In the genomic region with DNA sequence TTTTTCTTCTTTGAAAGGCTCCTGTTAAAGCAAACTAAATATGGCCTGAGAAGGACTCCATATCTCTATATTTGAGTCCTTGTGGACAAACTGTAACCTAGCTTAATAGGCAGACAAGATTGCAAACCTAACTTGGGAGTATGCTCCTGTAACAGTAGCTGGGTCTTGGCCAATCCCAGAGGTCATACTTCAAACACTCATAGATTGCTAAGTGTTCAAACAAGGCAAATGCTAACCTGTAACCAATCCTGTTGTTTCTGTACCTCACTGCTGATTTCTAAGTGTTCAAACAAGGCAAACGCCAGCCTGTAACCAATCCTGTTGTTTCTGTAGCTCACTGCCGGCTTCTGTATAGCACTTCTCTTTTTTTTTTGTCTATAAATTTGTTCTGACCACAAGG, we compare ENCODE assay signal across 14 cellular contexts.
"Had no signal": no experiment of that assay in that cellular context is flagged by ENCODE, and none has a peak within 500 bp of the region (broad histone marks: within the 10 kb centered on the region; RNA-seq: fewer than 3 reads in every experiment).

No MANE protein-coding gene starts in this region.

- DNase-seq: activated CD4-positive, alpha-beta T cell treated with anti-CD3 and anti-CD28 coated beads for 1 hour; activated CD4-positive, alpha-beta T cell treated with anti-CD3 and anti-CD28 coated beads, Interleukin-2, amount 50 U/mL, for 48 hours; activated effector memory CD4-positive, alpha-beta T cell treated with anti-CD3 and anti-CD28 coated beads, Interleukin-2, amount 50 U/mL, for 16 hours; activated T-cell treated with anti-CD3 and anti-CD28 coated beads, Interleukin-2, amount 50 U/mL, for 4 hours; amniotic stem cell; endodermal cell; immature natural killer cell; left colon; mesendoderm; psoas muscle; stimulated activated CD4-positive, alpha-beta T cell treated with anti-CD3 and anti-CD28 coated beads, Interleukin-4, amount 100 ng/mL, for 1 hour; stimulated activated naive CD8-positive, alpha-beta T cell treated with anti-CD3 and anti-CD28 coated beads, Interleukin-15, amount 100 ng/mL, for 72 hours; testis had no signal

- H3K9me3 ChIP-seq: psoas muscle, testis had no signal

- H3K27ac ChIP-seq: psoas muscle, testis had no signal

- H3K4me3 ChIP-seq: psoas muscle, testis had no signal

- ATAC-seq: activated naive CD4-positive, alpha-beta T cell treated with anti-CD3 and anti-CD28 coated beads, Interleukin-2, amount 50 U/mL, for 72 hours; activated T-cell treated with anti-CD3 and anti-CD28 coated beads, Interleukin-2, amount 50 U/mL, for 4 hours; left colon; psoas muscle; stimulated activated naive CD8-positive, alpha-beta T cell treated with anti-CD3 and anti-CD28 coated beads, Interleukin-15, amount 100 ng/mL, for 72 hours had no signal

- H3K27me3 ChIP-seq: testis had no signal

- H3K4me1 ChIP-seq: psoas muscle, testis had no signal
